ENCODE assay signal across 24 cellular contexts in genomic region chr18:21300035-21300434, GRCh38. TPM values are rescaled to one million over a fixed set of nuclear protein-coding genes. Genes with fewer than 3 reads are reported as not detected.
"Had no signal": no experiment of that assay in that cellular context is flagged by ENCODE, and none has a peak within 500 bp of the region (broad histone marks: within the 10 kb centered on the region; RNA-seq: fewer than 3 reads in every experiment).

No MANE protein-coding gene starts in this region.

- H3K4me1 Mint-ChIP-seq: activated naive CD8-positive, alpha-beta T cell treated with anti-CD3 and anti-CD28 coated beads, Interleukin-2, amount 10 ng/mL, durations not matched to agents 7 days and 5 days; central memory CD8-positive, alpha-beta T cell; naive B cell had no signal

- H3K27ac Mint-ChIP-seq: activated CD4-positive, alpha-beta memory T cell treated with anti-CD3 and anti-CD28 coated beads for 36 hours; activated naive CD4-positive, alpha-beta T cell treated with anti-CD3 and anti-CD28 coated beads for 36 hours; activated naive CD8-positive, alpha-beta T cell treated with anti-CD3 and anti-CD28 coated beads, Interleukin-2, amount 10 ng/mL, durations not matched to agents 7 days and 5 days; activated T-cell treated with anti-CD3 and anti-CD28 coated beads, Interleukin-2, amount 50 U/mL, for 72 hours; effector memory CD8-positive, alpha-beta T cell; naive B cell; progenitor cell of endocrine pancreas; T-helper 17 cell had no signal

- H3K4me3 Mint-ChIP-seq: activated CD4-positive, alpha-beta memory T cell treated with anti-CD3 and anti-CD28 coated beads for 36 hours; activated naive CD4-positive, alpha-beta T cell treated with anti-CD3 and anti-CD28 coated beads for 36 hours; activated naive CD8-positive, alpha-beta T cell treated with anti-CD3 and anti-CD28 coated beads, Interleukin-2, amount 10 ng/mL, durations not matched to agents 7 days and 5 days; activated T-cell treated with anti-CD3 and anti-CD28 coated beads, Interleukin-2, amount 50 U/mL, for 72 hours; central memory CD8-positive, alpha-beta T cell; effector memory CD8-positive, alpha-beta T cell; naive B cell had no signal

- H3K27me3 Mint-ChIP-seq: progenitor cell of endocrine pancreas had no signal

- ATAC-seq: activated T-cell treated with anti-CD3 and anti-CD28 coated beads, Interleukin-2, amount 50 U/mL, for 72 hours; effector memory CD8-positive, alpha-beta T cell; gastroesophageal sphincter; left ventricle myocardium superior; mucosa of descending colon; stimulated activated naive CD8-positive, alpha-beta T cell treated with anti-CD3 and anti-CD28 coated beads, Interleukin-15, Interleukin-2, amounts not matched to agents 100 U/mL and 50 U/mL, for 24 hours; T-helper 17 cell had no signal

- H3K9me3 Mint-ChIP-seq: activated CD4-positive, alpha-beta memory T cell treated with anti-CD3 and anti-CD28 coated beads for 36 hours; activated naive CD4-positive, alpha-beta T cell treated with anti-CD3 and anti-CD28 coated beads for 36 hours; activated naive CD8-positive, alpha-beta T cell treated with anti-CD3 and anti-CD28 coated beads, Interleukin-2, amount 10 ng/mL, durations not matched to agents 7 days and 5 days; activated T-cell treated with anti-CD3 and anti-CD28 coated beads, Interleukin-2, amount 50 U/mL, for 72 hours; central memory CD8-positive, alpha-beta T cell; effector memory CD8-positive, alpha-beta T cell had no signal

- DNase-seq: activated CD4-positive, alpha-beta memory T cell treated with anti-CD3 and anti-CD28 coated beads for 36 hours; activated CD4-positive, alpha-beta T cell treated with anti-CD3 and anti-CD28 coated beads for 4 hours; activated CD4-positive, CD25-positive, alpha-beta regulatory T cell; activated effector memory CD4-positive, alpha-beta T cell treated with Interleukin-2 at 50 U/mL for 16 hours; activated naive CD4-positive, alpha-beta T cell treated with anti-CD3 and anti-CD28 coated beads for 36 hours; activated naive CD8-positive, alpha-beta T cell treated with anti-CD3 and anti-CD28 coated beads, Interleukin-2, amount 10 ng/mL, durations not matched to agents 7 days and 5 days; activated T-cell treated with anti-CD3 and anti-CD28 coated beads, Interleukin-2, amount 50 U/mL, for 72 hours; amniotic stem cell; dorsolateral prefrontal cortex; effector memory CD8-positive, alpha-beta T cell; head of caudate nucleus; hypothalamus; left ventricle myocardium superior; mucosa of descending colon; naive B cell; stimulated activated CD4-positive, alpha-beta T cell treated with anti-CD3 and anti-CD28 coated beads, Interleukin-12 subunit alpha, Interleukin-12 subunit beta, amount 100 ng/mL, for 4 hours; stimulated activated CD4-positive, alpha-beta T cell treated with anti-CD3 and anti-CD28 coated beads, Interleukin-4, amount 100 ng/mL, for 4 hours; stimulated activated naive CD8-positive, alpha-beta T cell treated with anti-CD3 and anti-CD28 coated beads, Interleukin-15, Interleukin-2, amounts not matched to agents 100 U/mL and 50 U/mL, for 24 hours; T-helper 17 cell; thyroid gland had no signal

- FAIRE-seq: colon had no signal

- H3K36me3 Mint-ChIP-seq: activated CD4-positive, alpha-beta memory T cell treated with anti-CD3 and anti-CD28 coated beads for 36 hours; activated naive CD8-positive, alpha-beta T cell treated with anti-CD3 and anti-CD28 coated beads, Interleukin-2, amount 10 ng/mL, durations not matched to agents 7 days and 5 days; naive B cell had no signal

RNA-seq across cellular contexts. Expression of gene GREB1L, which starts 58.0 kb away (rescaled TPM):
- total RNA-seq: activated CD4-positive, alpha-beta memory T cell treated with anti-CD3 and anti-CD28 coated beads for 36 hours; activated naive CD4-positive, alpha-beta T cell treated with anti-CD3 and anti-CD28 coated beads for 36 hours; activated naive CD8-positive, alpha-beta T cell treated with anti-CD3 and anti-CD28 coated beads, Interleukin-2, amount 10 ng/mL, durations not matched to agents 7 days and 5 days; activated T-cell treated with anti-CD3 and anti-CD28 coated beads, Interleukin-2, amount 50 U/mL, for 72 hours; T-helper 17 cell had no signal
